In genomic region chr3:39447637-39448483, GRCh38 we compare ENCODE assay signal across 8 cellular contexts. TPM values are rescaled to one million over a fixed set of nuclear protein-coding genes. Genes with fewer than 3 reads are reported as not detected.
A peak's percentile ranks its signal among the peaks of the same experiment; 100 is the strongest.
DNase-seq lines count a peak whose midpoint lies in the region; ATAC-seq and TF ChIP-seq lines count a peak whose summit lies in the region.

No MANE protein-coding gene starts in this region.

- H3K4me3 Mint-ChIP-seq in type B pancreatic cell = no peak overlapping the region

- TF ChIP-seq CTCF in LNCaP clone FGC (IDR thresholded peaks at IDR 0.05; ENCODE audit: control insufficient read depth, extremely low read depth, insufficient read depth) (peak; percentile 87), foreskin keratinocyte (conservative IDR thresholded peaks at IDR 0.05) (peak; percentile 90), omental fat pad (IDR thresholded peaks at IDR 0.05) (peak in 2 of 3 donors; percentile 42 to 61), type B pancreatic cell (conservative IDR thresholded peaks at IDR 0.05) (peak; percentile 97)

- H3K27me3 ChIP-seq in foreskin keratinocyte = peaks cover 6% of the 10 kb centered on the region

- no peaks in the 10 kb centered on the region for H3K36me3 Mint-ChIP-seq in type B pancreatic cell

- H3K4me1 Mint-ChIP-seq in type B pancreatic cell (ENCODE audit: unreplicated experiment) = peaks cover 4% of the 10 kb centered on the region

- peaks cover 17% of the 10 kb centered on the region for H3K27me3 Mint-ChIP-seq in type B pancreatic cell

- no peak overlapping the region for H3K4me3 ChIP-seq in LNCaP clone FGC (ENCODE audit: low read depth, low read length)

- no peaks in the 10 kb centered on the region for H3K4me1 ChIP-seq in foreskin keratinocyte

- ATAC-seq in GM21825 (IDR thresholded peaks at IDR 0.05; ENCODE audit: unreplicated experiment) (peak; percentile 82), foreskin keratinocyte (peak; percentile 96), omental fat pad (ENCODE audit: low FRiP score) (peak; percentile 92)

- no peak overlapping the region for H3K27ac ChIP-seq in foreskin keratinocyte

- no peaks in the 10 kb centered on the region for H3K9me3 Mint-ChIP-seq in type B pancreatic cell

- no peak overlapping the region for H3K27ac Mint-ChIP-seq in type B pancreatic cell

- peak; percentile 77 for DNase-seq in ELF-1 (ENCODE audit: low read depth, low spot score)
- DNase-seq in LNCaP clone FGC (ENCODE audit: low read depth) = peak; percentile 77
- peak; percentile 69 to 74 for DNase-seq in SHP77 (lab: John Stamatoyannopoulos, UW)
- DNase-seq in activated effector memory CD4-positive, alpha-beta T cell treated with Interleukin-2 at 50 U/mL for 16 hours = peak; percentile 2
- peak; percentile 49 to 64 for DNase-seq in foreskin keratinocyte
- peak; percentile 59 for DNase-seq in omental fat pad (ENCODE audit: low spot score)
- DNase-seq in type B pancreatic cell (ENCODE audit: extremely low spot score, unreplicated experiment) = no peak

RNA-seq across cellular contexts. Expression of gene MOBP, which starts 19.6 kb away (rescaled TPM):
- total RNA-seq in foreskin keratinocyte (not detected in 2 replicates), omental fat pad (under 1 TPM in 1 of 4 donors, not detected in 3; 0.09 TPM), type B pancreatic cell (ENCODE audit: low replicate concordance) (not detected in 2 replicates)
- not detected in 2 replicates for polyA plus RNA-seq in foreskin keratinocyte

RNA-seq across cellular contexts. Expression of gene RPSA, which starts 41.3 kb away (rescaled TPM):
- total RNA-seq in foreskin keratinocyte (2,232 and 2,325 TPM in 2 replicates), omental fat pad (1,000 to 10,000 TPM in 2 of 4 donors, 100 to 1,000 TPM in 2; 890 to 1,192 (median 1,008) TPM), type B pancreatic cell (ENCODE audit: low replicate concordance) (1,264 and 1,454 TPM in 2 replicates)
- 3,429 and 3,722 TPM in 2 replicates for polyA plus RNA-seq in foreskin keratinocyte
